Comparison of ENCODE assay signal across 18 cellular contexts in genomic region chr12:115960-116915, GRCh38. TPM values are rescaled to one million over a fixed set of nuclear protein-coding genes. Genes with fewer than 3 reads are reported as not detected.
DNase-seq lines count a peak whose midpoint lies in the region; ATAC-seq and TF ChIP-seq lines count a peak whose summit lies in the region.
"Had no signal": no experiment of that assay in that cellular context is flagged by ENCODE, and none has a peak within 500 bp of the region (broad histone marks: within the 10 kb centered on the region; RNA-seq: fewer than 3 reads in every experiment).

No MANE protein-coding gene starts in this region.

- peak; percentile 35 for DNase-seq in GM23338 (ENCODE audit: low spot score)
- DNase-seq in WTC11 (ENCODE audit: low spot score): no peak
- DNase-seq in lower lobe of right lung: peak; percentile 36
- DNase-seq in spleen: peak; percentile 51
- DNase-seq in stimulated activated CD4-positive, alpha-beta T cell treated with anti-CD3 and anti-CD28 coated beads, Interleukin-2, amount 100 ng/mL, for 48 hours: no peak
- DNase-seq: AML-193; Caco-2; CD4-positive, alpha-beta T cell; DMS79; GF-D8 had no signal

- TF ChIP-seq CTCF in GM23338 (conservative IDR thresholded peaks at IDR 0.05; ENCODE audit: low read depth in 2 of 2) (no peak), WTC11 (IDR thresholded peaks at IDR 0.05) (no peak), lower lobe of right lung (IDR thresholded peaks at IDR 0.05) (no peak), spleen (IDR thresholded peaks at IDR 0.05 in 8 of 11, conservative IDR thresholded peaks at IDR 0.05 in 3 of 11) (no peak)

- no peaks in the 10 kb centered on the region for H3K79me2 ChIP-seq in GM23338 (replicated peaks; ENCODE audit: insufficient read depth)

- H3K9me3 ChIP-seq in lower lobe of right lung (no peaks in the 10 kb centered on the region), spleen (no peaks in the 10 kb centered on the region)
- H3K9me3 ChIP-seq: A549, Caco-2 had no signal

- H3K27me3 ChIP-seq in GM23338 (ENCODE audit: insufficient read depth): no peaks in the 10 kb centered on the region
- H3K27me3 ChIP-seq in lower lobe of right lung (ENCODE audit: low read depth): peaks cover 4% of the 10 kb centered on the region
- H3K27me3 ChIP-seq in spleen (replicated peaks in 1 of 7): peaks cover 0 to 43% (median 0%) of the 10 kb centered on the region in 7 donors

- H3K27ac Mint-ChIP-seq in GM23338 (no peak overlapping the region), WTC11 (no peak overlapping the region)
- H3K27ac Mint-ChIP-seq: CD4-positive, alpha-beta T cell had no signal

- no peaks in the 10 kb centered on the region for H4K20me1 ChIP-seq in GM23338 (replicated peaks; ENCODE audit: insufficient read depth)

- H3K4me3 ChIP-seq in GM23338 (no peak overlapping the region), lower lobe of right lung (no peak overlapping the region), spleen (no peak overlapping the region)
- H3K4me3 ChIP-seq: A549 had no signal

- ATAC-seq in GM23338 (peak; percentile 70), WTC11 (peak; percentile 66), lower lobe of right lung (no peak), HG03439 (IDR thresholded peaks at IDR 0.05; ENCODE audit: unreplicated experiment) (no peak), GM19452 (IDR thresholded peaks at IDR 0.05; ENCODE audit: unreplicated experiment) (no peak)
- ATAC-seq: A549 had no signal

- POLR2A ChIA-PET in WTC11 (lab: Charles Lee): interaction anchor here (0.5 kb wide), 1 partner anchor 15 kb away, joined by 3 read pairs; no protein-coding TSS in a partner anchor

- WGBS in spleen, 5 donors: 78 to 88% (median 84%) methylated on average over 19 of the region's 19 CpGs

- peaks cover 17% of the 10 kb centered on the region for H3K4me1 Mint-ChIP-seq in GM23338
- H3K4me1 Mint-ChIP-seq in WTC11: peaks cover 22% of the 10 kb centered on the region

- no peak for TF ChIP-seq POLR2A in spleen (IDR thresholded peaks at IDR 0.05)

- no peaks in the 10 kb centered on the region for H3K36me3 Mint-ChIP-seq in GM23338 (ENCODE audit: low read depth)
- no peaks in the 10 kb centered on the region for H3K36me3 Mint-ChIP-seq in WTC11

- CTCF ChIA-PET in WTC11 (lab: Charles Lee): interaction anchor here (0.6 to 1.7 kb wide), 6 partner anchors 10 to 104 kb away, joined by 3 to 7 read pairs (median 3); no protein-coding TSS in a partner anchor

- H3K4me3 Mint-ChIP-seq in GM23338: no peak overlapping the region
- H3K4me3 Mint-ChIP-seq in WTC11: no peak overlapping the region
- H3K4me3 Mint-ChIP-seq: CD4-positive, alpha-beta T cell had no signal

- no peaks in the 10 kb centered on the region for H3K9me3 Mint-ChIP-seq in GM23338
- no peaks in the 10 kb centered on the region for H3K9me3 Mint-ChIP-seq in WTC11
- H3K9me3 Mint-ChIP-seq: CD4-positive, alpha-beta T cell had no signal

- no peak overlapping the region for H3K27ac ChIP-seq in GM23338 (ENCODE audit: low read depth)
- no peak overlapping the region for H3K27ac ChIP-seq in lower lobe of right lung
- no peak overlapping the region for H3K27ac ChIP-seq in spleen
- H3K27ac ChIP-seq: 22Rv1, A549, C4-2B, HL-60 had no signal

- intact Hi-C loops in lower lobe of right lung (cut with DNase I): no loop called here
- intact Hi-C loops in spleen (cut with DNase I; ENCODE audit: low total_unique reads): no loop called here

- no peak overlapping the region for H2AFZ ChIP-seq in GM23338

- no peaks in the 10 kb centered on the region for H3F3A ChIP-seq in GM23338 (replicated peaks; ENCODE audit: low read depth)

- no peaks in the 10 kb centered on the region for H3K36me3 ChIP-seq in GM23338 (ENCODE audit: insufficient read depth)
- no peaks in the 10 kb centered on the region for H3K36me3 ChIP-seq in lower lobe of right lung
- no peaks in the 10 kb centered on the region for H3K36me3 ChIP-seq in spleen

- H3K27me3 Mint-ChIP-seq in GM23338 (ENCODE audit: insufficient read depth, low read depth, poor library complexity): peaks cover 12% of the 10 kb centered on the region
- no peaks in the 10 kb centered on the region for H3K27me3 Mint-ChIP-seq in WTC11 (ENCODE audit: low read depth)

- H3K9me2 ChIP-seq in GM23338 (ENCODE audit: insufficient read depth): no peaks in the 10 kb centered on the region

- H3K4me2 ChIP-seq in GM23338: no peak overlapping the region
- H3K4me2 ChIP-seq: A549 had no signal

- peaks cover 6% of the 10 kb centered on the region; the same call in 1 of the 2 replicates for H3K4me1 ChIP-seq in GM23338 (ENCODE audit: insufficient read depth)
- no peaks in the 10 kb centered on the region for H3K4me1 ChIP-seq in lower lobe of right lung
- no peaks in the 10 kb centered on the region for H3K4me1 ChIP-seq in spleen
- H3K4me1 ChIP-seq: A549 had no signal

TF ChIP-seq in GM23338, 12 proteins besides CTCF, POLR2A, EP300 and RAD21 (continues in another document):
- no peak for TF ChIP-seq POLR2AphosphoS5 (IDR thresholded peaks at IDR 0.05; ENCODE audit: low read depth)
- TF ChIP-seq EZH2 (IDR thresholded peaks at IDR 0.05; ENCODE audit: low read depth, unreplicated experiment): no peak
- TF ChIP-seq NANOG (IDR thresholded peaks at IDR 0.05; ENCODE audit: borderline replicate concordance): no peak
- TF ChIP-seq STAT1 (IDR thresholded peaks at IDR 0.05; ENCODE audit: unreplicated experiment): no peak
- TF ChIP-seq CREB1 (CRISPR knock-in tag; IDR thresholded peaks at IDR 0.05; ENCODE audit: low read depth): no peak
- TF ChIP-seq ZNF114 (CRISPR knock-in tag; IDR thresholded peaks at IDR 0.05): no peak
- TF ChIP-seq JUNB (IDR thresholded peaks at IDR 0.05; ENCODE audit: unreplicated experiment): no peak
- TF ChIP-seq REST (IDR thresholded peaks at IDR 0.05; ENCODE audit: unreplicated experiment): no peak

TF ChIP-seq in WTC11, 78 proteins besides CTCF, POLR2A, EP300 and RAD21 (continues in another document):
- no peak for TF ChIP-seq GRHL2 (CRISPR knock-in tag; IDR thresholded peaks at IDR 0.05; ENCODE audit: insufficient replicate concordance, severe bottlenecking)
- no peak for TF ChIP-seq ZNF263 (CRISPR knock-in tag; IDR thresholded peaks at IDR 0.05; ENCODE audit: low read depth)
- no peak for TF ChIP-seq ESRRA (CRISPR knock-in tag; IDR thresholded peaks at IDR 0.05; ENCODE audit: borderline replicate concordance)
- TF ChIP-seq RORB (CRISPR knock-in tag; IDR thresholded peaks at IDR 0.05): no peak
- no peak for TF ChIP-seq ZNF425 (CRISPR knock-in tag; conservative IDR thresholded peaks at IDR 0.05)
- TF ChIP-seq IRF2 (CRISPR knock-in tag; IDR thresholded peaks at IDR 0.05; ENCODE audit: borderline replicate concordance, low read depth): no peak
- TF ChIP-seq RELA (CRISPR knock-in tag; IDR thresholded peaks at IDR 0.05; ENCODE audit: borderline replicate concordance): no peak
- no peak for TF ChIP-seq ZNF138 (CRISPR knock-in tag; conservative IDR thresholded peaks at IDR 0.05)
- TF ChIP-seq EMX1 (CRISPR knock-in tag; IDR thresholded peaks at IDR 0.05): no peak
- no peak for TF ChIP-seq CREM (CRISPR knock-in tag; IDR thresholded peaks at IDR 0.05)
- no peak for TF ChIP-seq TCF7 (CRISPR knock-in tag; IDR thresholded peaks at IDR 0.05; ENCODE audit: low read depth)
- TF ChIP-seq SMAD4 (CRISPR knock-in tag; IDR thresholded peaks at IDR 0.05): no peak
- no peak for TF ChIP-seq ZNF232 (CRISPR knock-in tag; IDR thresholded peaks at IDR 0.05)
- TF ChIP-seq ZNF317 (CRISPR knock-in tag; IDR thresholded peaks at IDR 0.05; ENCODE audit: borderline replicate concordance, low read depth): no peak
- no peak for TF ChIP-seq STAT6 (CRISPR knock-in tag; conservative IDR thresholded peaks at IDR 0.05; ENCODE audit: low read depth)
- no peak for TF ChIP-seq SOX15 (CRISPR knock-in tag; IDR thresholded peaks at IDR 0.05)
- TF ChIP-seq MYBL2 (CRISPR knock-in tag; IDR thresholded peaks at IDR 0.05): no peak
- no peak for TF ChIP-seq GTF2I (CRISPR knock-in tag; conservative IDR thresholded peaks at IDR 0.05)

RNA-seq across cellular contexts. Expression of gene IQSEC3, which starts 49.7 kb away (rescaled TPM):
- 2.1 and 3.8 TPM in 2 replicates for total RNA-seq in GM23338 (2014; rRNA removed; shearing (Covaris generic))
- polyA plus RNA-seq in GM23338 (2016; fragmentation: Nextera tagmentation; extraction: Ambion mirVana) (3.3 and 3.6 TPM in 2 replicates), spleen (under 1 TPM; 0.29 to 0.52 (median 0.45) TPM)
- total RNA-seq in WTC11 (2021) (1.7 to 2.6 TPM (median 2.2 TPM) in 3 replicates), lower lobe of right lung (10.7 TPM), spleen (1 to 10 TPM in 4 of 7 donors, under 1 TPM in 2, not detected in 1; 0.20 to 1.6 (median 1.3) TPM)
- total RNA-seq: HT1080 had no signal
- polyA plus RNA-seq: A549, BJ had no signal

Comparison
In these comparisons a context has a peak if more than half of its experiments do, and no peak if none do; other contexts are left out.
1. ATAC-seq: peak in GM23338 (single experiment) and WTC11 (single experiment); none in lower lobe of right lung (0 of 2), HG03439 (single experiment) and GM19452 (single experiment).
2. DNase-seq: peak in GM23338 (single experiment), lower lobe of right lung (single experiment) and spleen (single experiment); none in WTC11 (single experiment) and stimulated activated CD4-positive, alpha-beta T cell treated with anti-CD3 and anti-CD28 coated beads, Interleukin-2, amount 100 ng/mL, for 48 hours (0 of 2).